ENCODE assay signal across 7 cellular contexts in the genomic region with DNA sequence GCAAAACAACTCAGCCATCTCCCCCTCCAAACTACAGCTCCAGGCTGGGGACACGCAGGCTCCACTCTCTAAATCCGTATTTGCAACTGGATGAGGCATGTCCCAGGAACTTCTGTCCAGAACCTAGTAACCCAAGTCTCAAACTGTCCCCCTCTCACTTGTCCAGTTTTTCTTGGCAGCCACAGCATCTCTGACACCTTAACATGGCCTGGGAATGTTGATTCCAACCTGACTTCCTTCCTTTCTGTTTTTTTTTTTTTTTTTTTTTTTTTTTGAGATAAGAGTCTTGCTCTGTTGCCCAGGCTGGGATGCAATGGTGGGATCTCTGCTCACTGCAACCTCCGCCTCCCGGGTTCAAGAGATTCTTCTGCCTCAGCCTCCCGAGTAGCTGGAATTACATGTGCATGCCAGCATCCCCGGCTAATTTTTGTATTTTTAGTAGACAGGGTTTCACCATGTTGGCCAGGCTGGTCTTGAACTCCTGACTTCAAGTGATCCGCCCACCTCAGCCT. TPM values are rescaled to one million over a fixed set of nuclear protein-coding genes. Genes with fewer than 3 reads are reported as not detected.
DNase-seq lines count a peak whose midpoint lies in the region; ATAC-seq, FAIRE-seq and TF ChIP-seq lines count a peak whose summit lies in the region.
"Not testable (repeated sequence)": the region's sequence is repeated elsewhere in the genome, so short reads cannot be mapped to it uniquely, and the experiment has no call there.

No MANE protein-coding gene starts in this region.

- not testable (repeated sequence) for H3K4me3 ChIP-seq in HEK293 (ENCODE audit: low read depth, low read length); K562; esophagus muscularis mucosa; right cardiac atrium (ENCODE audit: low read length); neural cell (ENCODE audit: low read length); gastrocnemius medialis; thoracic aorta

- CTCF ChIA-PET in HEK293 (lab: Yijun Ruan, JAX) = interaction anchor here (0.6 to 2.2 kb wide), 9 partner anchors 10 to 252 kb away, joined by 3 to 14 read pairs (median 6); no protein-coding TSS in a partner anchor
- CTCF ChIA-PET in K562 (lab: Yijun Ruan, JAX; ENCODE audit: low intra/inter-chr PET ratio) = not testable (repeated sequence)

- not testable (repeated sequence) for H4K20me1 ChIP-seq in K562 (replicated peaks; ENCODE audit: control insufficient read depth, insufficient read depth, low read length); neural cell (ENCODE audit: insufficient read depth)

- DNase-seq in K562 (ENCODE audit: extremely low read depth in 1 of 4, low spot score in 3 of 4); esophagus muscularis mucosa (ENCODE audit: extremely low spot score); gastrocnemius medialis; thoracic aorta (ENCODE audit: low spot score): not testable (repeated sequence)
- peak in 1 of 3 donors; percentile 13 for DNase-seq in right cardiac atrium

- not testable (repeated sequence) for TF ChIP-seq EP300 in K562 (IDR thresholded peaks at IDR 0.05; ENCODE audit: low read length); esophagus muscularis mucosa (IDR thresholded peaks at IDR 0.05); neural cell (conservative IDR thresholded peaks at IDR 0.05; ENCODE audit: poor library complexity, severe bottlenecking)

- not testable (repeated sequence) for BruUV-seq in K562 (replicated peaks; lab: Mats Ljungman, UMichigan)

- not testable (repeated sequence) for H3K36me3 ChIP-seq in HEK293 (ENCODE audit: control insufficient read depth in 2 of 2, insufficient read depth in 1 of 2, low read length in 2 of 2); K562 (ENCODE audit: control insufficient read depth, insufficient read depth, low read length); esophagus muscularis mucosa; neural cell (ENCODE audit: insufficient read depth, low read length); gastrocnemius medialis; thoracic aorta

- not testable (repeated sequence) for TF ChIP-seq POLR2A in K562 (conservative IDR thresholded peaks at IDR 0.05); esophagus muscularis mucosa (IDR thresholded peaks at IDR 0.05; ENCODE audit: low read depth); gastrocnemius medialis (IDR thresholded peaks at IDR 0.05)

- H2AFZ ChIP-seq in K562 (ENCODE audit: low read depth, low read length); neural cell (ENCODE audit: low read depth, low read length): not testable (repeated sequence)

- not testable (repeated sequence) for TF ChIP-seq CTCF in HEK293 (tag by site-specific recombination; IDR thresholded peaks at IDR 0.05); K562 (IDR thresholded peaks at IDR 0.05 in 2 of 3, conservative IDR thresholded peaks at IDR 0.05 in 1 of 3; ENCODE audit: insufficient read depth in 2 of 3, low read depth in 1 of 3, low read length in 3 of 3); esophagus muscularis mucosa (IDR thresholded peaks at IDR 0.05); neural cell (IDR thresholded peaks at IDR 0.05; ENCODE audit: poor library complexity, severe bottlenecking); gastrocnemius medialis (IDR thresholded peaks at IDR 0.05 in 4 of 5, conservative IDR thresholded peaks at IDR 0.05 in 1 of 5); thoracic aorta (IDR thresholded peaks at IDR 0.05)

- intact Hi-C loops in K562 (cut with micrococcal nuclease); esophagus muscularis mucosa (cut with DNase I); right cardiac atrium (cut with DNase I); gastrocnemius medialis (cut with DNase I; ENCODE audit: low total_unique reads): not testable (repeated sequence)

- POLR2A ChIA-PET in HEK293 (lab: Yijun Ruan, JAX) = interaction anchor here (0.7 to 2.5 kb wide), 11 partner anchors 10 to 141 kb away, joined by 3 to 17 read pairs (median 7); a partner anchor contains a TSS
- POLR2A ChIA-PET in K562 (lab: Yijun Ruan, JAX) = interaction anchor here (0.8 to 2.8 kb wide), 5 partner anchors 10 to 176 kb away, joined by 3 to 19 read pairs (median 3); no protein-coding TSS in a partner anchor

- not testable (repeated sequence) for H3K79me2 ChIP-seq in K562 (ENCODE audit: control insufficient read depth, insufficient read depth, low read length)
- peaks cover 24% of the 10 kb centered on the region for H3K79me2 ChIP-seq in neural cell (replicated peaks; ENCODE audit: insufficient read depth, low read length)

- H3K9me3 ChIP-seq in HEK293 (ENCODE audit: control insufficient read depth, insufficient read depth, low read depth, low read length); K562 (replicated peaks; ENCODE audit: control insufficient read depth, insufficient read depth, low read depth, low read length); esophagus muscularis mucosa; right cardiac atrium (ENCODE audit: control insufficient read depth, low read length); neural cell (ENCODE audit: low read length); gastrocnemius medialis; thoracic aorta: not testable (repeated sequence)

- not testable (repeated sequence) for H3K4me2 ChIP-seq in K562 (ENCODE audit: insufficient read depth, low read length); neural cell (ENCODE audit: low read length)

- H3K4me1 ChIP-seq in HEK293 (ENCODE audit: control insufficient read depth, insufficient read depth, low read length) (peaks cover 40% of the 10 kb centered on the region), K562 (replicated peaks in 1 of 2; ENCODE audit: control insufficient read depth in 2 of 2, insufficient read depth in 2 of 2, low read length in 2 of 2) (peaks cover 15 to 36% of the 10 kb centered on the region in 2 experiments), esophagus muscularis mucosa (peaks cover 97 to 100% (median 100%) of the 10 kb centered on the region in 4 donors), right cardiac atrium (ENCODE audit: control insufficient read depth, insufficient read depth, low read length) (peaks cover 42% of the 10 kb centered on the region), gastrocnemius medialis (peaks cover 56 to 68% of the 10 kb centered on the region in 2 donors), thoracic aorta (ENCODE audit: control insufficient read depth in 1 of 2, low read depth in 2 of 2) (peaks cover 46 to 93% of the 10 kb centered on the region in 2 donors)

- FAIRE-seq in K562 (lab: Jason Lieb, UNC) = not testable (repeated sequence)

- in situ Hi-C loops in K562 (cut with MboI); gastrocnemius medialis (cut with MboI; ENCODE audit: low sequenced_read_pairs in 4 of 4): not testable (repeated sequence)

- H3K9me1 ChIP-seq in K562 (ENCODE audit: control insufficient read depth, insufficient read depth, low read length) = not testable (repeated sequence)

- H3F3A ChIP-seq in neural cell (ENCODE audit: insufficient read depth, low read length, poor library complexity, severe bottlenecking) = not testable (repeated sequence)

- H3K9me2 ChIP-seq in neural cell (ENCODE audit: insufficient read depth, low read length) = not testable (repeated sequence)

- not testable (repeated sequence) for TF ChIP-seq RAD21 in K562 (CRISPR knock-in tag; conservative IDR thresholded peaks at IDR 0.05 in 1 of 2, IDR thresholded peaks at IDR 0.05 in 1 of 2); neural cell (conservative IDR thresholded peaks at IDR 0.05)

- H3K27ac ChIP-seq in HEK293 (ENCODE audit: extremely low read depth, low read depth, low read length) = peak overlapping the region; percentile 79; the same call in 1 of the 2 replicates
- not testable (repeated sequence) for H3K27ac ChIP-seq in K562 (ENCODE audit: extremely low read depth, low read depth, low read length)
- H3K27ac ChIP-seq in esophagus muscularis mucosa (replicated peaks in 1 of 4) = peak overlapping the region; percentile 89 to 96 (median 93)
- H3K27ac ChIP-seq in right cardiac atrium (ENCODE audit: low read length) = peak overlapping the region; percentile 99
- peak overlapping the region; percentile 97 for H3K27ac ChIP-seq in neural cell (ENCODE audit: low read length)
- peak overlapping the region; percentile 88 to 92 (median 88) for H3K27ac ChIP-seq in gastrocnemius medialis
- peak overlapping the region; percentile 94 to 98 for H3K27ac ChIP-seq in thoracic aorta

- H3K27me3 ChIP-seq in K562 (ENCODE audit: control insufficient read depth in 2 of 2, insufficient read depth in 2 of 2, low read length in 2 of 2); esophagus muscularis mucosa; right cardiac atrium (ENCODE audit: control insufficient read depth, insufficient read depth); neural cell (ENCODE audit: insufficient read depth, low read depth, low read length); gastrocnemius medialis; thoracic aorta (replicated peaks; ENCODE audit: insufficient read depth): not testable (repeated sequence)

- 63% methylated on average over 7 of the region's 7 CpGs for WGBS in K562 (ENCODE audit: insufficient coverage, low coverage, missing lambda C conversion rate)
- WGBS in esophagus muscularis mucosa = 63% methylated on average over 7 of the region's 7 CpGs
- WGBS in right cardiac atrium = 43% methylated on average over 7 of the region's 7 CpGs

- not testable (repeated sequence) for H3K9ac ChIP-seq in K562 (ENCODE audit: insufficient read depth in 1 of 2, low read depth in 2 of 2, low read length in 2 of 2)
- peak overlapping the region; percentile 79 for H3K9ac ChIP-seq in neural cell (ENCODE audit: low read length)

- not testable (repeated sequence) for ATAC-seq in K562; gastrocnemius medialis; thoracic aorta (ENCODE audit: insufficient number of reproducible peaks, low FRiP score, low read depth)
- ATAC-seq in right cardiac atrium = peak in 1 of 2 donors; percentile 0

RNA-seq across cellular contexts. Expression of a gene that starts 12.2 kb away (rescaled TPM):
- total RNA-seq in K562 (2011; cell fraction: chromatin; rRNA removed; ENCODE audit: low replicate concordance) = 7.4 and 13.0 TPM in 2 replicates
- 13.7 and 15.5 TPM in 2 replicates for total RNA-seq in K562 (2011; cell fraction: nucleolus; rRNA removed)
- total RNA-seq in K562 (2011; cell fraction: nucleoplasm; rRNA removed) = 17.9 and 28.3 TPM in 2 replicates
- total RNA-seq in K562 (2014; rRNA removed) (14.1 and 17.1 TPM in 2 replicates), K562 (2014; rRNA removed; fragmentation: Illumina TruSeq; extraction: Trizol) (17.8 and 18.9 TPM in 2 replicates), K562 (2015; rRNA removed; fragmentation: Illumina TruSeq; extraction: Trizol) (8.2 and 8.8 TPM in 2 replicates), K562 (2021) (12.8 and 14.3 TPM in 2 replicates), esophagus muscularis mucosa (100 to 1,000 TPM; 405 to 422 (median 411) TPM), right cardiac atrium (100 to 1,000 TPM; 461 to 558 (median 512) TPM), gastrocnemius medialis (10 to 100 TPM; 24.3 to 43.0 (median 30.6) TPM), thoracic aorta (100 to 1,000 TPM; 241 to 341 TPM)
- polyA plus RNA-seq in K562 (2011; rRNA removed) (36.8 and 38.4 TPM in 2 replicates), K562 (2014; fragmentation: Illumina TruSeq; extraction: Trizol) (24.4 and 25.0 TPM in 2 replicates), K562 (2014; fragmentation: Nextera tagmentation; extraction: Ambion mirVana) (1 to 10 TPM; 2.6 to 3.2 TPM), K562 (2014; rRNA removed) (14.4 and 22.0 TPM in 2 replicates), right cardiac atrium (473 TPM), neural cell (137 and 143 TPM in 2 replicates)
- polyA plus RNA-seq in K562 (2011; cell fraction: cytosol; rRNA removed) = 14.5 and 26.4 TPM in 2 replicates
- polyA plus RNA-seq in K562 (2011; cell fraction: nucleus; rRNA removed) = 17.3 and 17.5 TPM in 2 replicates
- polyA plus RNA-seq in K562 (2012) = 9.6 and 28.4 TPM in 2 replicates
- polyA minus RNA-seq in K562 (2011; rRNA and poly(A)+ RNA removed) = 15.4 and 21.1 TPM in 2 replicates
- polyA minus RNA-seq in K562 (2011; cell fraction: cytosol; rRNA and poly(A)+ RNA removed) = 13.4 and 15.8 TPM in 2 replicates
- 1.6 and 4.3 TPM in 2 replicates for polyA minus RNA-seq in K562 (2011; cell fraction: nucleus; rRNA and poly(A)+ RNA removed)
- 109 and 114 TPM in 2 replicates for polyA minus RNA-seq in neural cell

RNA-seq across cellular contexts. Expression of a gene that starts 27.9 kb away (rescaled TPM):
- 39.0 and 102 TPM in 2 replicates for total RNA-seq in K562 (2011; cell fraction: chromatin; rRNA removed; ENCODE audit: low replicate concordance)
- total RNA-seq in K562 (2011; cell fraction: nucleolus; rRNA removed) = 54.7 and 69.0 TPM in 2 replicates
- 46.6 and 49.9 TPM in 2 replicates for total RNA-seq in K562 (2011; cell fraction: nucleoplasm; rRNA removed)
- total RNA-seq in K562 (2014; rRNA removed) (40.2 and 40.7 TPM in 2 replicates), K562 (2014; rRNA removed; fragmentation: Illumina TruSeq; extraction: Trizol) (23.4 and 28.1 TPM in 2 replicates), K562 (2015; rRNA removed; fragmentation: Illumina TruSeq; extraction: Trizol) (37.4 and 38.5 TPM in 2 replicates), K562 (2021) (47.9 and 52.3 TPM in 2 replicates), esophagus muscularis mucosa (10 to 100 TPM; 29.5 to 54.5 (median 49.5) TPM), right cardiac atrium (10 to 100 TPM; 44.7 to 58.8 (median 57.2) TPM), gastrocnemius medialis (10 to 100 TPM; 29.7 to 42.9 (median 41.7) TPM), thoracic aorta (10 to 100 TPM; 32.4 to 36.1 TPM)
- polyA plus RNA-seq in K562 (2011; rRNA removed) (22.2 and 30.9 TPM in 2 replicates), K562 (2014; fragmentation: Illumina TruSeq; extraction: Trizol) (36.5 and 38.2 TPM in 2 replicates), K562 (2014; fragmentation: Nextera tagmentation; extraction: Ambion mirVana) (10 to 100 TPM in 1 of 2 experiments, 1 to 10 TPM in 1; 2.5 to 10.5 TPM), K562 (2014; rRNA removed) (36.3 and 40.9 TPM in 2 replicates), right cardiac atrium (36.7 TPM), neural cell (21.7 and 37.6 TPM in 2 replicates)
- 25.7 and 30.0 TPM in 2 replicates for polyA plus RNA-seq in K562 (2011; cell fraction: cytosol; rRNA removed)
- polyA plus RNA-seq in K562 (2011; cell fraction: nucleus; rRNA removed) = 83.8 and 88.4 TPM in 2 replicates
- polyA plus RNA-seq in K562 (2012) = 50.5 and 52.4 TPM in 2 replicates
- 13.2 and 15.1 TPM in 2 replicates for polyA minus RNA-seq in K562 (2011; rRNA and poly(A)+ RNA removed)
- polyA minus RNA-seq in K562 (2011; cell fraction: cytosol; rRNA and poly(A)+ RNA removed) = 17.1 and 17.9 TPM in 2 replicates
- 12.0 and 22.5 TPM in 2 replicates for polyA minus RNA-seq in K562 (2011; cell fraction: nucleus; rRNA and poly(A)+ RNA removed)
- 23.3 and 23.4 TPM in 2 replicates for polyA minus RNA-seq in neural cell

RNA-seq across cellular contexts. Expression of a gene that starts 28.1 kb away (rescaled TPM):
- 39.2 and 44.3 TPM in 2 replicates for total RNA-seq in K562 (2011; cell fraction: chromatin; rRNA removed; ENCODE audit: low replicate concordance)
- 29.1 and 31.7 TPM in 2 replicates for total RNA-seq in K562 (2011; cell fraction: nucleolus; rRNA removed)
- 28.7 and 31.7 TPM in 2 replicates for total RNA-seq in K562 (2011; cell fraction: nucleoplasm; rRNA removed)
- 29.4 and 32.9 TPM in 2 replicates for total RNA-seq in K562 (2014; rRNA removed)
- total RNA-seq in K562 (2014; rRNA removed; fragmentation: Illumina TruSeq; extraction: Trizol) = 37.3 and 47.0 TPM in 2 replicates
- 24.1 and 29.5 TPM in 2 replicates for total RNA-seq in K562 (2015; rRNA removed; fragmentation: Illumina TruSeq; extraction: Trizol)
- 36.5 TPM in 2 replicates for total RNA-seq in K562 (2021)
- 56.7 and 67.3 TPM in 2 replicates for polyA plus RNA-seq in K562 (2011; rRNA removed)
- polyA plus RNA-seq in K562 (2011; cell fraction: cytosol; rRNA removed) = 40.2 and 42.2 TPM in 2 replicates
- polyA plus RNA-seq in K562 (2011; cell fraction: nucleus; rRNA removed) = 39.8 and 45.6 TPM in 2 replicates
- 44.3 and 52.0 TPM in 2 replicates for polyA plus RNA-seq in K562 (2012)
- 41.6 and 44.1 TPM in 2 replicates for polyA plus RNA-seq in K562 (2014; fragmentation: Illumina TruSeq; extraction: Trizol)
- 10 to 100 TPM; 42.2 to 46.1 TPM for polyA plus RNA-seq in K562 (2014; fragmentation: Nextera tagmentation; extraction: Ambion mirVana)
- polyA plus RNA-seq in K562 (2014; rRNA removed) = 46.6 and 58.5 TPM in 2 replicates
- polyA minus RNA-seq in K562 (2011; rRNA and poly(A)+ RNA removed) = 29.0 and 31.8 TPM in 2 replicates
- polyA minus RNA-seq in K562 (2011; cell fraction: cytosol; rRNA and poly(A)+ RNA removed) = 6.7 and 12.1 TPM in 2 replicates
- polyA minus RNA-seq in K562 (2011; cell fraction: nucleus; rRNA and poly(A)+ RNA removed) = 9.2 and 15.1 TPM in 2 replicates
- total RNA-seq in esophagus muscularis mucosa = 10 to 100 TPM; 18.3 to 29.7 (median 23.0) TPM
- total RNA-seq in right cardiac atrium = 10 to 100 TPM; 24.1 to 28.5 (median 25.6) TPM
- 32.5 TPM for polyA plus RNA-seq in right cardiac atrium
- 53.3 and 59.8 TPM in 2 replicates for polyA plus RNA-seq in neural cell
- 21.7 and 26.0 TPM in 2 replicates for polyA minus RNA-seq in neural cell
- total RNA-seq in gastrocnemius medialis = 10 to 100 TPM; 23.9 to 35.5 (median 29.7) TPM
- total RNA-seq in thoracic aorta = 10 to 100 TPM; 12.1 to 42.5 TPM

RNA-seq across cellular contexts. Expression of a gene that starts 38.6 kb away (rescaled TPM):
- total RNA-seq in K562 (2011; cell fraction: chromatin; rRNA removed; ENCODE audit: low replicate concordance) = 541 and 860 TPM in 2 replicates
- 738 and 811 TPM in 2 replicates for total RNA-seq in K562 (2011; cell fraction: nucleolus; rRNA removed)
- total RNA-seq in K562 (2011; cell fraction: nucleoplasm; rRNA removed) = 625 and 722 TPM in 2 replicates
- total RNA-seq in K562 (2014; rRNA removed) (583 and 1,185 TPM in 2 replicates), K562 (2014; rRNA removed; fragmentation: Illumina TruSeq; extraction: Trizol) (261 and 276 TPM in 2 replicates), K562 (2015; rRNA removed; fragmentation: Illumina TruSeq; extraction: Trizol) (339 and 353 TPM in 2 replicates), K562 (2021) (499 and 569 TPM in 2 replicates), esophagus muscularis mucosa (100 to 1,000 TPM; 133 to 173 (median 157) TPM), right cardiac atrium (100 to 1,000 TPM in 1 of 4 donors, 10 to 100 TPM in 3; 79.0 to 113 (median 91.3) TPM), gastrocnemius medialis (100 to 1,000 TPM in 2 of 4 donors, 10 to 100 TPM in 2; 75.0 to 148 (median 90.4) TPM), thoracic aorta (100 to 1,000 TPM; 265 to 266 TPM)
- polyA plus RNA-seq in K562 (2011; rRNA removed) (422 and 444 TPM in 2 replicates), K562 (2014; fragmentation: Illumina TruSeq; extraction: Trizol) (379 and 393 TPM in 2 replicates), K562 (2014; fragmentation: Nextera tagmentation; extraction: Ambion mirVana) (100 to 1,000 TPM; 161 to 186 TPM), K562 (2014; rRNA removed) (579 and 682 TPM in 2 replicates), right cardiac atrium (82.5 TPM), neural cell (350 and 355 TPM in 2 replicates)
- polyA plus RNA-seq in K562 (2011; cell fraction: cytosol; rRNA removed) = 268 and 523 TPM in 2 replicates
- 1,783 and 2,637 TPM in 2 replicates for polyA plus RNA-seq in K562 (2011; cell fraction: nucleus; rRNA removed)
- polyA plus RNA-seq in K562 (2012) = 310 and 372 TPM in 2 replicates
- polyA minus RNA-seq in K562 (2011; rRNA and poly(A)+ RNA removed) = 180 and 185 TPM in 2 replicates
- polyA minus RNA-seq in K562 (2011; cell fraction: cytosol; rRNA and poly(A)+ RNA removed) = 370 and 404 TPM in 2 replicates
- 793 and 922 TPM in 2 replicates for polyA minus RNA-seq in K562 (2011; cell fraction: nucleus; rRNA and poly(A)+ RNA removed)
- polyA minus RNA-seq in neural cell = 135 and 143 TPM in 2 replicates

RNA-seq across cellular contexts. Expression of a gene that starts 39.4 kb away (rescaled TPM):
- 145 and 147 TPM in 2 replicates for total RNA-seq in K562 (2011; cell fraction: chromatin; rRNA removed; ENCODE audit: low replicate concordance)
- 84.1 and 87.6 TPM in 2 replicates for total RNA-seq in K562 (2011; cell fraction: nucleolus; rRNA removed)
- 125 and 138 TPM in 2 replicates for total RNA-seq in K562 (2011; cell fraction: nucleoplasm; rRNA removed)
- total RNA-seq in K562 (2014; rRNA removed) (15.5 and 25.6 TPM in 2 replicates), K562 (2014; rRNA removed; fragmentation: Illumina TruSeq; extraction: Trizol) (20.9 and 21.8 TPM in 2 replicates), K562 (2015; rRNA removed; fragmentation: Illumina TruSeq; extraction: Trizol) (21.6 and 24.1 TPM in 2 replicates), K562 (2021) (24.5 and 26.2 TPM in 2 replicates), esophagus muscularis mucosa (10 to 100 TPM; 17.1 to 22.4 (median 18.8) TPM), right cardiac atrium (10 to 100 TPM; 23.6 to 40.2 (median 31.5) TPM), gastrocnemius medialis (10 to 100 TPM; 14.0 to 24.2 (median 19.5) TPM), thoracic aorta (10 to 100 TPM; 49.7 to 52.3 TPM)
- polyA plus RNA-seq in K562 (2011; rRNA removed) (23.7 and 24.4 TPM in 2 replicates), K562 (2014; fragmentation: Illumina TruSeq; extraction: Trizol) (15.0 and 17.9 TPM in 2 replicates), K562 (2014; fragmentation: Nextera tagmentation; extraction: Ambion mirVana) (10 to 100 TPM; 14.4 to 19.7 TPM), K562 (2014; rRNA removed) (19.9 and 22.8 TPM in 2 replicates), right cardiac atrium (16.2 TPM), neural cell (36.1 and 43.1 TPM in 2 replicates)
- polyA plus RNA-seq in K562 (2011; cell fraction: cytosol; rRNA removed) = 20.6 and 23.7 TPM in 2 replicates
- polyA plus RNA-seq in K562 (2011; cell fraction: nucleus; rRNA removed) = 57.8 and 68.3 TPM in 2 replicates
- polyA plus RNA-seq in K562 (2012) = 21.9 and 28.2 TPM in 2 replicates
- polyA minus RNA-seq in K562 (2011; rRNA and poly(A)+ RNA removed) = 30.5 and 35.7 TPM in 2 replicates
- 16.4 and 22.1 TPM in 2 replicates for polyA minus RNA-seq in K562 (2011; cell fraction: cytosol; rRNA and poly(A)+ RNA removed)
- polyA minus RNA-seq in K562 (2011; cell fraction: nucleus; rRNA and poly(A)+ RNA removed) = 30.6 and 40.5 TPM in 2 replicates
- polyA minus RNA-seq in neural cell = 56.6 and 67.4 TPM in 2 replicates

Comparison
In these comparisons a context has a peak if more than half of its experiments do, and no peak if none do; other contexts are left out.
1. RNA of a gene that starts 12.2 kb away (total RNA-seq): 461 to 558 TPM in right cardiac atrium, 405 to 422 TPM in esophagus muscularis mucosa and 241 to 341 TPM in thoracic aorta; 24.3 to 43.0 TPM in gastrocnemius medialis and 7.4 to 28.3 TPM in K562; every median in the first group is over 4 times any median in the second.